Comparison of ENCODE assay signal across 22 cellular contexts in genomic region chr13:95160112-95160906, GRCh38.
DNase-seq lines count a peak whose midpoint lies in the region; ATAC-seq, FAIRE-seq and TF ChIP-seq lines count a peak whose summit lies in the region.
"Had no signal": no experiment of that assay in that cellular context is flagged by ENCODE, and none has a peak within 500 bp of the region (broad histone marks: within the 10 kb centered on the region; RNA-seq: fewer than 3 reads in every experiment).

No MANE protein-coding gene starts in this region.

- peak; percentile 79 for FAIRE-seq in HepG2 (lab: Jason Lieb, UNC)
- FAIRE-seq: colon, keratinocyte had no signal

- H3K79me2 ChIP-seq in HepG2 (ENCODE audit: insufficient read depth, low read length): no peaks in the 10 kb centered on the region

- CTCF ChIA-PET in HepG2 (lab: Yijun Ruan, JAX; ENCODE audit: low intra/inter-chr PET ratio, low total read pairs): no interaction called here

- H3K4me3 ChIP-seq in HepG2 (replicated peaks in 1 of 3; ENCODE audit: insufficient read depth in 1 of 3, low read depth in 2 of 3, low read length in 3 of 3): no peak overlapping the region; a peak in 1 of 6 replicates
- H3K4me3 ChIP-seq: testis had no signal

- 12% methylated on average over 4 of the region's 4 CpGs for WGBS in HepG2 (ENCODE audit: low lambda C conversion rate)

- H3K4me1 Mint-ChIP-seq in endothelial cell (ENCODE audit: unreplicated experiment): peaks cover 8% of the 10 kb centered on the region
- H3K4me1 Mint-ChIP-seq: activated B cell treated with CpG ODN at 0.5 μM for 24 hours had no signal

- H3K36me3 ChIP-seq in HepG2 (replicated peaks in 1 of 2; ENCODE audit: control insufficient read depth in 1 of 2, insufficient read depth in 2 of 2, low read length in 2 of 2): no peaks in the 10 kb centered on the region; a peak in 1 of 5 replicates

- TF ChIP-seq EP300 in HepG2 (IDR thresholded peaks at IDR 0.05; ENCODE audit: low read depth in 2 of 2, low read length in 2 of 2): peak in 1 of 2 experiments; percentile 76; a peak in 2 of 4 replicates
- TF ChIP-seq EP300 in HepG2 (CRISPR knock-in tag; IDR thresholded peaks at IDR 0.05; ENCODE audit: borderline replicate concordance): peak; percentile 67; the same call in 1 of the 2 replicates

- BruUV-seq in HepG2 (replicated peaks; lab: Mats Ljungman, UMichigan): TSS peak; percentile 63

- H3K4me1 ChIP-seq in HepG2 (ENCODE audit: insufficient read depth, low read length): peaks cover 41% of the 10 kb centered on the region
- H3K4me1 ChIP-seq: testis had no signal

- ATAC-seq in HG03460 (IDR thresholded peaks at IDR 0.05; ENCODE audit: unreplicated experiment) (peak; percentile 66), HepG2 (peak; percentile 95), HG02759 (IDR thresholded peaks at IDR 0.05; ENCODE audit: unreplicated experiment) (no peak)
- ATAC-seq: activated CD8-positive, alpha-beta T cell treated with anti-CD3 and anti-CD28 coated beads for 36 hours; activated T-cell treated with anti-CD3 and anti-CD28 coated beads, Interleukin-2, amount 50 U/mL, for 4 hours; T-helper 17 cell had no signal

- intact Hi-C loops in HepG2 (cut with micrococcal nuclease; ENCODE audit: unreplicated experiment): loop anchor here (2.0 to 5.0 kb wide), 2 partner anchors 38 to 486 kb away; no protein-coding TSS in a partner anchor

- DNase-seq in COLO829 (ENCODE audit: low spot score): peak; percentile 71
- DNase-seq in amniotic epithelial cell (ENCODE audit: low read depth): peak; percentile 96
- DNase-seq in HepG2 (ENCODE audit: low spot score): peak; percentile 91
- no peak for DNase-seq in endothelial cell (ENCODE audit: low spot score)
- no peak for DNase-seq in NCI-H1930 (lab: John Stamatoyannopoulos, UW)
- DNase-seq: activated B cell treated with CpG ODN at 0.5 μM for 24 hours; activated CD8-positive, alpha-beta T cell treated with anti-CD3 and anti-CD28 coated beads for 36 hours; activated naive CD4-positive, alpha-beta T cell treated with anti-CD3 and anti-CD28 coated beads, Interleukin-2, amount 50 U/mL, for 16 hours; activated T-cell treated with anti-CD3 and anti-CD28 coated beads, Interleukin-2, amount 50 U/mL, for 4 hours; COR-L47; HCEC 1CT; hippocampal formation; NCI-H2081 treated with DMSO at 0.1 percent for 48 hours; NCI-H526 treated with DMSO at 0.1 percent for 48 hours; SIG-M5; stimulated activated CD4-positive, alpha-beta T cell treated with anti-CD3 and anti-CD28 coated beads, Interleukin-12 subunit alpha, Interleukin-12 subunit beta, amount 100 ng/mL, for 4 hours; T-helper 17 cell; testis had no signal

- in situ Hi-C loops in HepG2 (cut with HindIII; ENCODE audit: extremely low pct_ligation_motif_present, low pct_unique_long_range_greater_than_20kb): loop anchor here (25.0 kb wide), 1 partner anchor 473 kb away; no protein-coding TSS in a partner anchor

- POLR2A ChIA-PET in HepG2 (lab: Yijun Ruan, JAX): interaction anchor here (1.2 kb wide), 1 partner anchor 10 kb away, joined by 4 read pairs; no protein-coding TSS in a partner anchor

- TF ChIP-seq RAD21 in HepG2 (CRISPR knock-in tag; IDR thresholded peaks at IDR 0.05): no peak

- no peaks in the 10 kb centered on the region for H3K27me3 ChIP-seq in HepG2 (ENCODE audit: control insufficient read depth in 1 of 2, insufficient read depth in 2 of 2, low read length in 2 of 2)
- H3K27me3 ChIP-seq: testis had no signal

- H3K9ac ChIP-seq in HepG2 (ENCODE audit: insufficient read depth, low read depth, low read length): peak overlapping the region; percentile 57

- no peaks in the 10 kb centered on the region for H3K9me3 ChIP-seq in HepG2 (ENCODE audit: low read length)
- H3K9me3 ChIP-seq: testis had no signal

- peak overlapping the region; percentile 82 for H3K27ac ChIP-seq in HepG2 (ENCODE audit: extremely low read length, insufficient read depth, low read length)
- H3K27ac ChIP-seq: testis had no signal

- no peak for TF ChIP-seq CTCF in HepG2 (CRISPR knock-in tag; IDR thresholded peaks at IDR 0.05)
- no peak for TF ChIP-seq CTCF in endothelial cell (IDR thresholded peaks at IDR 0.05; ENCODE audit: unreplicated experiment)

- H4K20me1 ChIP-seq in HepG2 (ENCODE audit: insufficient read depth, low read length): no peaks in the 10 kb centered on the region

- H3K36me3 Mint-ChIP-seq in endothelial cell (ENCODE audit: low read depth, unreplicated experiment): peaks cover 6% of the 10 kb centered on the region

- H3K27me3 Mint-ChIP-seq in endothelial cell (ENCODE audit: unreplicated experiment): peaks cover 2% of the 10 kb centered on the region
- H3K27me3 Mint-ChIP-seq: activated B cell treated with CpG ODN at 0.5 μM for 24 hours; activated CD8-positive, alpha-beta T cell treated with anti-CD3 and anti-CD28 coated beads for 36 hours; T-helper 17 cell had no signal

- no peak overlapping the region for H2AFZ ChIP-seq in HepG2 (ENCODE audit: low read length)

- no peak overlapping the region for H3K4me3 Mint-ChIP-seq in endothelial cell (ENCODE audit: unreplicated experiment)
- H3K4me3 Mint-ChIP-seq: activated B cell treated with CpG ODN at 0.5 μM for 24 hours; activated CD8-positive, alpha-beta T cell treated with anti-CD3 and anti-CD28 coated beads for 36 hours; activated T-cell treated with anti-CD3 and anti-CD28 coated beads, Interleukin-2, amount 50 U/mL, for 4 hours; T-helper 17 cell had no signal

- no peak for TF ChIP-seq POLR2A in HepG2 (IDR thresholded peaks at IDR 0.05; ENCODE audit: insufficient read depth in 1 of 2, low read depth in 2 of 2, low read length in 2 of 2)

- H3K4me2 ChIP-seq in HepG2 (ENCODE audit: low read depth, low read length): peak overlapping the region; percentile 54

- no peak overlapping the region for H3K27ac Mint-ChIP-seq in endothelial cell (ENCODE audit: unreplicated experiment)
- H3K27ac Mint-ChIP-seq: activated B cell treated with CpG ODN at 0.5 μM for 24 hours; activated CD8-positive, alpha-beta T cell treated with anti-CD3 and anti-CD28 coated beads for 36 hours; T-helper 17 cell had no signal

- no peaks in the 10 kb centered on the region for H3K9me3 Mint-ChIP-seq in endothelial cell (ENCODE audit: unreplicated experiment)
- H3K9me3 Mint-ChIP-seq: activated B cell treated with CpG ODN at 0.5 μM for 24 hours; activated CD8-positive, alpha-beta T cell treated with anti-CD3 and anti-CD28 coated beads for 36 hours; activated T-cell treated with anti-CD3 and anti-CD28 coated beads, Interleukin-2, amount 50 U/mL, for 4 hours had no signal

TF ChIP-seq in HepG2, 621 proteins besides CTCF, POLR2A, EP300 and RAD21 (continues in another document):
- no peak for TF ChIP-seq MATR3 (CRISPR knock-in tag; IDR thresholded peaks at IDR 0.05)
- TF ChIP-seq POLR2G (IDR thresholded peaks at IDR 0.05; ENCODE audit: low read depth, low read length): no peak
- TF ChIP-seq NR2F6 (IDR thresholded peaks at IDR 0.05): no peak
- peak; percentile 37; the same call in 1 of the 2 replicates for TF ChIP-seq NR2F6 (CRISPR knock-in tag; IDR thresholded peaks at IDR 0.05)
- no peak for TF ChIP-seq FIP1L1 (IDR thresholded peaks at IDR 0.05; ENCODE audit: borderline replicate concordance, insufficient read depth, low read depth, low read length)
- TF ChIP-seq SOX5 (CRISPR knock-in tag; IDR thresholded peaks at IDR 0.05; ENCODE audit: borderline replicate concordance): peak; percentile 81; the same call in 1 of the 2 replicates
- TF ChIP-seq ARNT (IDR thresholded peaks at IDR 0.05): no peak
- no peak for TF ChIP-seq PPARG (CRISPR knock-in tag; conservative IDR thresholded peaks at IDR 0.05)
- TF ChIP-seq, protein P1, sequence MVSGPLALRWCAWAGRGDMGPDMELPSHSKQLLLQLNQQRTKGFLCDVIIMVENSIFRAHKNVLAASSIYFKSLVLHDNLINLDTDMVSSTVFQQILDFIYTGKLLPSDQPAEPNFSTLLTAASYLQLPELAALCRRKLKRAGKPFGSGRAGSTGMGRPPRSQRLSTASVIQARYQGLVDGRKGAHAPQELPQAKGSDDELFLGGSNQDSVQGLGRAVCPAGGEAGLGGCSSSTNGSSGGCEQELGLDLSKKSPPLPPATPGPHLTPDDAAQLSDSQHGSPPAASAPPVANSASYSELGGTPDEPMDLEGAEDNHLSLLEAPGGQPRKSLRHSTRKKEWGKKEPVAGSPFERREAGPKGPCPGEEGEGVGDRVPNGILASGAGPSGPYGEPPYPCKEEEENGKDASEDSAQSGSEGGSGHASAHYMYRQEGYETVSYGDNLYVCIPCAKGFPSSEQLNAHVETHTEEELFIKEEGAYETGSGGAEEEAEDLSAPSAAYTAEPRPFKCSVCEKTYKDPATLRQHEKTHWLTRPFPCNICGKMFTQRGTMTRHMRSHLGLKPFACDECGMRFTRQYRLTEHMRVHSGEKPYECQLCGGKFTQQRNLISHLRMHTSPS (CRISPR knock-in tag; IDR thresholded peaks at IDR 0.05; ENCODE audit: low read depth): no peak
- TF ChIP-seq ZNF652 (CRISPR knock-in tag; IDR thresholded peaks at IDR 0.05; ENCODE audit: borderline replicate concordance, low read depth): no peak
- TF ChIP-seq MYC (CRISPR knock-in tag; IDR thresholded peaks at IDR 0.05; ENCODE audit: borderline replicate concordance): no peak
- TF ChIP-seq MAF1 (CRISPR knock-in tag; IDR thresholded peaks at IDR 0.05; ENCODE audit: borderline replicate concordance): no peak
- TF ChIP-seq ZBTB42 (CRISPR knock-in tag; IDR thresholded peaks at IDR 0.05): no peak
- no peak for TF ChIP-seq RFX3 (CRISPR knock-in tag; IDR thresholded peaks at IDR 0.05)
- TF ChIP-seq RARG (CRISPR knock-in tag; IDR thresholded peaks at IDR 0.05; ENCODE audit: low read depth): no peak
- TF ChIP-seq HMG20A (CRISPR knock-in tag; IDR thresholded peaks at IDR 0.05; ENCODE audit: borderline replicate concordance): peak; percentile 71; the same call in 1 of the 2 replicates
- 0 out of 2 replicates have a peak, but pooled peaks have one; percentile 12 for TF ChIP-seq KDM6A (CRISPR knock-in tag; IDR thresholded peaks at IDR 0.05; ENCODE audit: low read depth)
- TF ChIP-seq, protein P2, sequence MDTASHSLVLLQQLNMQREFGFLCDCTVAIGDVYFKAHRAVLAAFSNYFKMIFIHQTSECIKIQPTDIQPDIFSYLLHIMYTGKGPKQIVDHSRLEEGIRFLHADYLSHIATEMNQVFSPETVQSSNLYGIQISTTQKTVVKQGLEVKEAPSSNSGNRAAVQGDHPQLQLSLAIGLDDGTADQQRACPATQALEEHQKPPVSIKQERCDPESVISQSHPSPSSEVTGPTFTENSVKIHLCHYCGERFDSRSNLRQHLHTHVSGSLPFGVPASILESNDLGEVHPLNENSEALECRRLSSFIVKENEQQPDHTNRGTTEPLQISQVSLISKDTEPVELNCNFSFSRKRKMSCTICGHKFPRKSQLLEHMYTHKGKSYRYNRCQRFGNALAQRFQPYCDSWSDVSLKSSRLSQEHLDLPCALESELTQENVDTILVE (CRISPR knock-in tag; IDR thresholded peaks at IDR 0.05): no peak
- no peak for TF ChIP-seq MAFK (conservative IDR thresholded peaks at IDR 0.05 in 1 of 2, IDR thresholded peaks at IDR 0.05 in 1 of 2; ENCODE audit: low read length in 2 of 2)
- no peak for TF ChIP-seq RFXAP (CRISPR knock-in tag; IDR thresholded peaks at IDR 0.05; ENCODE audit: borderline replicate concordance)
- TF ChIP-seq ZNF616 (CRISPR knock-in tag; IDR thresholded peaks at IDR 0.05; ENCODE audit: low read depth): no peak

Comparison
In these comparisons a context has a peak if more than half of its experiments do, and no peak if none do; other contexts are left out.
1. DNase-seq: peak in COLO829 (single experiment), amniotic epithelial cell (single experiment) and HepG2 (single experiment); none in endothelial cell (single experiment) and NCI-H1930 (0 of 2).